16 cellular contexts compared by ENCODE assay signal in genomic region chr14:40219032-40219431, GRCh38.
DNase-seq lines count a peak whose midpoint lies in the region; ATAC-seq, FAIRE-seq and TF ChIP-seq lines count a peak whose summit lies in the region.
"Had no signal": no experiment of that assay in that cellular context is flagged by ENCODE, and none has a peak within 500 bp of the region (broad histone marks: within the 10 kb centered on the region; RNA-seq: fewer than 3 reads in every experiment).

No MANE protein-coding gene starts in this region.

- FAIRE-seq in HepG2 (lab: Jason Lieb, UNC), result no peak
- FAIRE-seq: A204.1, GM12891, H54, HTR-8/SVneo, K562 had no signal

- in situ Hi-C loops in HepG2 (cut with HindIII; ENCODE audit: extremely low pct_ligation_motif_present, low pct_unique_long_range_greater_than_20kb), result no loop called here
- in situ Hi-C loops in IMR-90 (cut with MboI; ENCODE audit: low sequenced_read_pairs), result no loop called here

- no peak overlapping the region for H3K9ac ChIP-seq in HepG2 (ENCODE audit: insufficient read depth, low read depth, low read length)
- H3K9ac ChIP-seq in IMR-90 (ENCODE audit: low read depth, low read length), result no peak overlapping the region
- H3K9ac ChIP-seq in SU-DHL-6 (ENCODE audit: low read length), result peak overlapping the region; percentile 25
- no peak overlapping the region for H3K9ac ChIP-seq in mesendoderm (ENCODE audit: low read length)
- H3K9ac ChIP-seq: GM23248 had no signal

- no peak overlapping the region for H2BK120ac ChIP-seq in IMR-90 (ENCODE audit: low read depth, low read length)
- H2BK120ac ChIP-seq in mesendoderm (ENCODE audit: low read depth, low read length), result no peak overlapping the region

- no peak for DNase-seq in HepG2 (ENCODE audit: low spot score)
- DNase-seq in right lobe of liver, result no peak
- no peak for DNase-seq in IMR-90
- DNase-seq in NCI-H2107 treated with DMSO at 0.1 percent for 48 hours (lab: John Stamatoyannopoulos, UW; ENCODE audit: unreplicated experiment), result no peak
- DNase-seq in mesendoderm, result no peak
- no peak for DNase-seq in CD14-positive monocyte (ENCODE audit: low spot score)
- DNase-seq: Calu3; CD4-positive, alpha-beta T cell; GM23248 had no signal

- H3K27me3 ChIP-seq in HepG2 (ENCODE audit: control insufficient read depth in 1 of 2, insufficient read depth in 2 of 2, low read length in 2 of 2) (no peaks in the 10 kb centered on the region), right lobe of liver (no peaks in the 10 kb centered on the region), IMR-90 (ENCODE audit: control insufficient read depth, insufficient read depth, low read length) (no peaks in the 10 kb centered on the region), SU-DHL-6 (ENCODE audit: low read length) (no peaks in the 10 kb centered on the region), mesendoderm (ENCODE audit: insufficient read depth, low read length, poor library complexity) (no peaks in the 10 kb centered on the region)

- H3K4me1 ChIP-seq in HepG2 (ENCODE audit: insufficient read depth, low read length), result no peaks in the 10 kb centered on the region
- no peaks in the 10 kb centered on the region for H3K4me1 ChIP-seq in right lobe of liver
- no peaks in the 10 kb centered on the region for H3K4me1 ChIP-seq in IMR-90 (ENCODE audit: control insufficient read depth, insufficient read depth, low read length)
- no peaks in the 10 kb centered on the region for H3K4me1 ChIP-seq in mesendoderm (ENCODE audit: control insufficient read depth, low read depth, low read length)

- peaks cover 7% of the 10 kb centered on the region for H3F3A ChIP-seq in SU-DHL-6 (ENCODE audit: insufficient read depth)

- H3K9me3 Mint-ChIP-seq in CD14-positive monocyte, result peaks cover 6 to 29% (median 16%) of the 10 kb centered on the region in 7 donors

- TF ChIP-seq POLR2A in HepG2 (IDR thresholded peaks at IDR 0.05; ENCODE audit: insufficient read depth in 1 of 2, low read depth in 2 of 2, low read length in 2 of 2) (no peak), right lobe of liver (IDR thresholded peaks at IDR 0.05) (no peak), IMR-90 (IDR thresholded peaks at IDR 0.05; ENCODE audit: low read depth, low read length) (no peak)

- H3K79me2 ChIP-seq in HepG2 (ENCODE audit: insufficient read depth, low read length) (no peaks in the 10 kb centered on the region), SU-DHL-6 (ENCODE audit: insufficient read depth, low read length) (no peaks in the 10 kb centered on the region), mesendoderm (ENCODE audit: control insufficient read depth, insufficient read depth, low read length) (no peaks in the 10 kb centered on the region)

- H2AFZ ChIP-seq in HepG2 (ENCODE audit: low read length) (no peak overlapping the region), IMR-90 (replicated peaks; ENCODE audit: low read length, poor library complexity) (no peak overlapping the region), SU-DHL-6 (ENCODE audit: low read depth, low read length, severe bottlenecking) (peak overlapping the region; percentile 81)
- H2AFZ ChIP-seq: GM23248 had no signal

- no peak overlapping the region for H3K4me3 ChIP-seq in HepG2 (replicated peaks in 1 of 3; ENCODE audit: insufficient read depth in 1 of 3, low read depth in 2 of 3, low read length in 3 of 3)
- no peak overlapping the region for H3K4me3 ChIP-seq in right lobe of liver
- no peak overlapping the region for H3K4me3 ChIP-seq in IMR-90 (ENCODE audit: insufficient read depth, low read depth, low read length)
- peak overlapping the region; percentile 19 for H3K4me3 ChIP-seq in SU-DHL-6 (ENCODE audit: insufficient read depth, low read length, poor library complexity, severe bottlenecking)
- no peak overlapping the region for H3K4me3 ChIP-seq in mesendoderm (ENCODE audit: low read length)
- H3K4me3 ChIP-seq: GM23248, K562 had no signal

- H4K5ac ChIP-seq in IMR-90 (ENCODE audit: low read depth, low read length), result no peak overlapping the region
- no peak overlapping the region for H4K5ac ChIP-seq in mesendoderm (ENCODE audit: low read length)

- no peaks in the 10 kb centered on the region for H3K36me3 Mint-ChIP-seq in CD14-positive monocyte

- dilution Hi-C loops in IMR-90 (cut with HindIII; ENCODE audit: low sequenced_read_pairs, unreplicated experiment), result no loop called here

- no peaks in the 10 kb centered on the region for H3K9me1 ChIP-seq in IMR-90 (ENCODE audit: insufficient read depth, low read length)

- no peaks in the 10 kb centered on the region for H3K36me3 ChIP-seq in HepG2 (replicated peaks in 1 of 2; ENCODE audit: control insufficient read depth in 1 of 2, insufficient read depth in 2 of 2, low read length in 2 of 2)
- no peaks in the 10 kb centered on the region for H3K36me3 ChIP-seq in right lobe of liver
- H3K36me3 ChIP-seq in IMR-90 (ENCODE audit: control insufficient read depth, insufficient read depth, low read length), result no peaks in the 10 kb centered on the region
- peaks cover 5% of the 10 kb centered on the region; the same call in 1 of the 2 replicates for H3K36me3 ChIP-seq in SU-DHL-6 (ENCODE audit: low read length)
- no peaks in the 10 kb centered on the region for H3K36me3 ChIP-seq in mesendoderm (ENCODE audit: control insufficient read depth, insufficient read depth, low read length)

- H3K18ac ChIP-seq in IMR-90 (ENCODE audit: low read depth, low read length) (no peak overlapping the region), mesendoderm (ENCODE audit: low read length) (no peak overlapping the region)

- CTCF ChIA-PET in HepG2 (lab: Yijun Ruan, JAX; ENCODE audit: low intra/inter-chr PET ratio, low total read pairs) (no interaction called here), IMR-90 (lab: Yijun Ruan, JAX) (no interaction called here)

- H3K79me1 ChIP-seq in IMR-90 (ENCODE audit: low read depth in 1 of 2, low read length in 2 of 2) (no peaks in the 10 kb centered on the region), mesendoderm (ENCODE audit: low read length) (no peaks in the 10 kb centered on the region)

- H3K23ac ChIP-seq in IMR-90 (ENCODE audit: low read depth, low read length) (no peak overlapping the region), mesendoderm (ENCODE audit: low read length) (no peak overlapping the region)

- no peak overlapping the region for H3K4me3 Mint-ChIP-seq in CD14-positive monocyte
- H3K4me3 Mint-ChIP-seq: CD4-positive, alpha-beta T cell had no signal

- H3K9me2 ChIP-seq in SU-DHL-6 (replicated peaks; ENCODE audit: insufficient read depth, low read length), result no peaks in the 10 kb centered on the region

- H2BK5ac ChIP-seq in IMR-90 (ENCODE audit: low read depth, low read length, poor library complexity, severe bottlenecking), result no peak overlapping the region
- H2BK5ac ChIP-seq in mesendoderm (ENCODE audit: low read length), result no peak overlapping the region

- TF ChIP-seq EP300 in HepG2 (IDR thresholded peaks at IDR 0.05; ENCODE audit: low read depth in 2 of 2, low read length in 2 of 2) (no peak), HepG2 (CRISPR knock-in tag; IDR thresholded peaks at IDR 0.05; ENCODE audit: borderline replicate concordance) (no peak)

- H2BK15ac ChIP-seq in IMR-90 (ENCODE audit: low read depth, low read length) (no peak overlapping the region), mesendoderm (replicated peaks; ENCODE audit: low read depth) (no peak overlapping the region)

- no peak overlapping the region for H3K27ac Mint-ChIP-seq in CD14-positive monocyte
- H3K27ac Mint-ChIP-seq: CD4-positive, alpha-beta T cell had no signal

- intact Hi-C loops in HepG2 (cut with micrococcal nuclease; ENCODE audit: unreplicated experiment) (no loop called here), right lobe of liver (cut with DNase I) (no loop called here), IMR-90 (cut with micrococcal nuclease) (no loop called here), CD14-positive monocyte (cut with micrococcal nuclease) (no loop called here)

- H3K56ac ChIP-seq in IMR-90 (ENCODE audit: extremely low read depth, insufficient read depth, low read length) (no peak overlapping the region), mesendoderm (ENCODE audit: low read length) (no peak overlapping the region)

- no peak overlapping the region for H2BK20ac ChIP-seq in IMR-90 (ENCODE audit: low read depth, low read length)

- H4K8ac ChIP-seq in IMR-90 (ENCODE audit: low read depth in 2 of 2, low read length in 2 of 2) (no peak overlapping the region), mesendoderm (ENCODE audit: low read depth, low read length) (no peak overlapping the region)

- no peak overlapping the region for H3K4me2 ChIP-seq in HepG2 (ENCODE audit: low read depth, low read length)
- H3K4me2 ChIP-seq in IMR-90 (ENCODE audit: low read depth, low read length), result no peak overlapping the region
- peak overlapping the region; percentile 59 for H3K4me2 ChIP-seq in SU-DHL-6 (ENCODE audit: low read depth, low read length, poor library complexity, severe bottlenecking)
- no peak overlapping the region for H3K4me2 ChIP-seq in mesendoderm (ENCODE audit: low read length)

- H3K27ac ChIP-seq in HepG2 (ENCODE audit: extremely low read length, insufficient read depth, low read length) (no peak overlapping the region), right lobe of liver (no peak overlapping the region), IMR-90 (ENCODE audit: insufficient read depth, low read length) (no peak overlapping the region), SU-DHL-6 (ENCODE audit: low read depth, low read length) (peak overlapping the region; percentile 91), mesendoderm (ENCODE audit: low read depth, low read length) (no peak overlapping the region)
- H3K27ac ChIP-seq: GM23248 had no signal

- peaks cover 3% of the 10 kb centered on the region for H3K4me1 Mint-ChIP-seq in CD14-positive monocyte

- no peak overlapping the region for H2AK9ac ChIP-seq in IMR-90 (replicated peaks; ENCODE audit: low read depth, low read length, poor library complexity)

- H3K9me3 ChIP-seq in HepG2 (ENCODE audit: low read length), result peaks cover 82% of the 10 kb centered on the region
- H3K9me3 ChIP-seq in right lobe of liver, result no peaks in the 10 kb centered on the region
- H3K9me3 ChIP-seq in IMR-90 (ENCODE audit: control insufficient read depth, insufficient read depth, low read length), result peaks cover 8% of the 10 kb centered on the region
- 0 out of 2 replicates have a peak, but pooled peaks cover 6% of the 10 kb centered on the region for H3K9me3 ChIP-seq in SU-DHL-6 (ENCODE audit: insufficient read depth, low read length)

- H4K20me1 ChIP-seq in HepG2 (ENCODE audit: insufficient read depth, low read length), result no peaks in the 10 kb centered on the region
- no peaks in the 10 kb centered on the region for H4K20me1 ChIP-seq in IMR-90 (ENCODE audit: insufficient read depth, low read length)
- H4K20me1 ChIP-seq in SU-DHL-6 (ENCODE audit: low read depth, low read length), result no peaks in the 10 kb centered on the region

- ATAC-seq in HepG2 (no peak), right lobe of liver (no peak), IMR-90 (ENCODE audit: low read depth) (no peak)
- ATAC-seq: HCT116, K562 had no signal

- H3K27me3 Mint-ChIP-seq in CD14-positive monocyte (ENCODE audit: low read depth in 3 of 3), result peaks cover 0 to 2% (median 0%) of the 10 kb centered on the region in 3 donors
- H3K27me3 Mint-ChIP-seq: CD4-positive, alpha-beta T cell had no signal

- no peak overlapping the region for H3K4ac ChIP-seq in IMR-90 (ENCODE audit: low read depth, low read length)
- no peak overlapping the region for H3K4ac ChIP-seq in mesendoderm (ENCODE audit: low read depth, low read length)

- WGBS in HepG2 (ENCODE audit: low lambda C conversion rate), result 15% methylated on average over 3 of the region's 3 CpGs
- 44% methylated on average over 3 of the region's 3 CpGs for WGBS in right lobe of liver (ENCODE audit: insufficient coverage, low coverage, low lambda C conversion rate, missing lambda C conversion rate)
- no CpG with 5 or more reads among the region's 3 CpGs for WGBS in IMR-90 (ENCODE audit: extremely low coverage in 2 of 2, insufficient read length in 1 of 2), 2 experiments
- WGBS in mesendoderm (ENCODE audit: extremely low coverage, insufficient coverage, low lambda C conversion rate), result no CpG with 5 or more reads among the region's 3 CpGs

- no TSS peak for BruUV-seq in HepG2 (replicated peaks; lab: Mats Ljungman, UMichigan)
- BruUV-seq in IMR-90 (replicated peaks; lab: Mats Ljungman, UMichigan), result no TSS peak

- TF ChIP-seq CTCF in HepG2 (CRISPR knock-in tag; IDR thresholded peaks at IDR 0.05), result no peak
- TF ChIP-seq CTCF in right lobe of liver (IDR thresholded peaks at IDR 0.05), result no peak
- TF ChIP-seq CTCF in IMR-90 (conservative IDR thresholded peaks at IDR 0.05; ENCODE audit: low read depth, low read length), result no peak
- TF ChIP-seq CTCF in SU-DHL-6 (IDR thresholded peaks at IDR 0.05; ENCODE audit: insufficient read depth, low read length, poor library complexity, severe bottlenecking), result no peak
- no peak for TF ChIP-seq CTCF in CD14-positive monocyte (IDR thresholded peaks at IDR 0.05)

- POLR2A ChIA-PET in HepG2 (lab: Yijun Ruan, JAX) (no interaction called here), IMR-90 (lab: Charles Lee; ENCODE audit: unreplicated experiment) (no interaction called here)

- H2AK5ac ChIP-seq in IMR-90 (ENCODE audit: low read depth, low read length) (no peak overlapping the region), mesendoderm (ENCODE audit: low read length) (no peak overlapping the region)

- H4K91ac ChIP-seq in IMR-90 (ENCODE audit: insufficient read depth, low read depth, low read length), result no peak overlapping the region

- no peak overlapping the region for H3K14ac ChIP-seq in IMR-90 (replicated peaks; ENCODE audit: low read depth, low read length)

- TF ChIP-seq RAD21 in HepG2 (CRISPR knock-in tag; IDR thresholded peaks at IDR 0.05) (no peak), IMR-90 (IDR thresholded peaks at IDR 0.05; ENCODE audit: low read length) (no peak)
